In genomic region chr15:81072551-81072950, GRCh38 we compare ENCODE assay signal across 32 cellular contexts.
"Had no signal": no experiment of that assay in that cellular context is flagged by ENCODE, and none has a peak within 500 bp of the region (broad histone marks: within the 10 kb centered on the region; RNA-seq: fewer than 3 reads in every experiment).

No MANE protein-coding gene starts in this region.

- H3K27ac Mint-ChIP-seq: activated B cell treated with CpG ODN at 0.5 μM for 24 hours; activated CD4-positive, alpha-beta memory T cell treated with anti-CD3 and anti-CD28 coated beads for 36 hours; activated CD8-positive, alpha-beta memory T cell treated with anti-CD3 and anti-CD28 coated beads, Interleukin-2, amount 10 ng/mL, durations not matched to agents 7 days and 5 days; activated CD8-positive, alpha-beta T cell treated with anti-CD3 and anti-CD28 coated beads, Interleukin-2, amount 10 ng/mL, durations not matched to agents 7 days and 5 days; activated naive CD8-positive, alpha-beta T cell; activated T-helper 1 cell treated with anti-CD3 and anti-CD28 coated beads, Interleukin-12 subunit alpha, Interleukin-12 subunit beta, Interleukin-2, Interleukin-4 antibody, amounts not matched to agents 30 ng/mL and 10 ng/mL and 1 ng/mL, durations not matched to agents 14 hours and 24 hours and 36 hours; effector memory CD8-positive, alpha-beta T cell; T-cell; T-helper 1 cell treated with Interleukin-12 subunit alpha and Interleukin-12 subunit beta and Interleukin-4 antibody, amounts not matched to agents 30 μg/mL and 1 μg/mL, for 36 hours had no signal

- H3K27ac ChIP-seq: brain microvascular endothelial cell, esophagus muscularis mucosa, foreskin keratinocyte, gastroesophageal sphincter, heart right ventricle, WERI-Rb-1 had no signal

- H3K9me3 ChIP-seq: esophagus muscularis mucosa, gastroesophageal sphincter had no signal

- H3K4me1 Mint-ChIP-seq: activated B cell treated with CpG ODN at 0.5 μM for 24 hours, T-cell had no signal

- H3K4me1 ChIP-seq: foreskin keratinocyte had no signal

- DNase-seq: activated B cell treated with CpG ODN at 0.5 μM for 24 hours; activated CD4-positive, alpha-beta memory T cell treated with anti-CD3 and anti-CD28 coated beads for 36 hours; activated CD4-positive, alpha-beta T cell treated with anti-CD3 and anti-CD28 coated beads for 48 hours; activated CD8-positive, alpha-beta memory T cell treated with anti-CD3 and anti-CD28 coated beads, Interleukin-2, amount 10 ng/mL, durations not matched to agents 7 days and 5 days; activated CD8-positive, alpha-beta memory T cell treated with anti-CD3 and anti-CD28 coated beads, Interleukin-2, amount 50 U/mL, for 4 hours; activated CD8-positive, alpha-beta T cell treated with anti-CD3 and anti-CD28 coated beads, Interleukin-2, amount 10 ng/mL, durations not matched to agents 7 days and 5 days; activated effector memory CD4-positive, alpha-beta T cell treated with Interleukin-2 at 50 U/mL for 16 hours; activated gamma-delta T cell treated with Interleukin-2 at 50 U/mL for 16 hours; activated naive CD4-positive, alpha-beta T cell treated with anti-CD3 and anti-CD28 coated beads, Interleukin-2, amount 50 U/mL, for 16 hours; activated naive CD4-positive, alpha-beta T cell treated with Interleukin-2 at 50 U/mL for 16 hours; activated T-cell treated with anti-CD3 and anti-CD28 coated beads, Interleukin-2, amount 50 U/mL, for 1 hour; activated T-cell treated with anti-CD3 and anti-CD28 coated beads, Interleukin-2, amount 50 U/mL, for 48 hours; amniotic stem cell; anterior cingulate cortex; brain microvascular endothelial cell; caudate nucleus; cortex of kidney; dermis blood vessel endothelial cell; effector CD4-positive, alpha-beta T cell; effector memory CD8-positive, alpha-beta T cell; erythroblast; heart right ventricle; SW 1271; T-cell; T1000; WERI-Rb-1 had no signal

- H3K27me3 ChIP-seq: brain microvascular endothelial cell, foreskin keratinocyte, gastroesophageal sphincter, heart right ventricle had no signal

- H3K4me3 ChIP-seq: esophagus muscularis mucosa, gastroesophageal sphincter, heart right ventricle had no signal

- H3K9me3 Mint-ChIP-seq: effector memory CD8-positive, alpha-beta T cell had no signal

- H3K4me3 Mint-ChIP-seq: activated B cell treated with CpG ODN at 0.5 μM for 24 hours; activated CD4-positive, alpha-beta memory T cell treated with anti-CD3 and anti-CD28 coated beads for 36 hours; activated CD8-positive, alpha-beta memory T cell treated with anti-CD3 and anti-CD28 coated beads, Interleukin-2, amount 10 ng/mL, durations not matched to agents 7 days and 5 days; activated CD8-positive, alpha-beta T cell treated with anti-CD3 and anti-CD28 coated beads, Interleukin-2, amount 10 ng/mL, durations not matched to agents 7 days and 5 days; activated naive CD8-positive, alpha-beta T cell; activated T-helper 1 cell treated with anti-CD3 and anti-CD28 coated beads, Interleukin-12 subunit alpha, Interleukin-12 subunit beta, Interleukin-2, Interleukin-4 antibody, amounts not matched to agents 30 ng/mL and 10 ng/mL and 1 ng/mL, durations not matched to agents 14 hours and 24 hours and 36 hours; effector memory CD8-positive, alpha-beta T cell; T-cell; T-helper 1 cell treated with Interleukin-12 subunit alpha and Interleukin-12 subunit beta and Interleukin-4 antibody, amounts not matched to agents 30 μg/mL and 1 μg/mL, for 36 hours had no signal

- H3K36me3 Mint-ChIP-seq: T-cell had no signal

- H3K36me3 ChIP-seq: brain microvascular endothelial cell, esophagus muscularis mucosa, gastroesophageal sphincter, heart right ventricle, WERI-Rb-1 had no signal
